Comparison of ENCODE assay signal across 9 cellular contexts in genomic region chr1:109776911-109777310, GRCh38. TPM values are rescaled to one million over a fixed set of nuclear protein-coding genes. Genes with fewer than 3 reads are reported as not detected.
A peak's percentile ranks its signal among the peaks of the same experiment; 100 is the strongest.
DNase-seq lines count a peak whose midpoint lies in the region; ATAC-seq and TF ChIP-seq lines count a peak whose summit lies in the region.
"Had no signal": no experiment of that assay in that cellular context is flagged by ENCODE, and none has a peak within 500 bp of the region (broad histone marks: within the 10 kb centered on the region; RNA-seq: fewer than 3 reads in every experiment).

No MANE protein-coding gene starts in this region.

- H3K27ac Mint-ChIP-seq in CD4-positive, alpha-beta T cell, result no peak overlapping the region
- no peak overlapping the region for H3K27ac Mint-ChIP-seq in activated naive CD8-positive, alpha-beta T cell treated with anti-CD3 and anti-CD28 coated beads, Interleukin-2, amount 50 U/mL, for 24 hours

- peaks cover 6% of the 10 kb centered on the region for H3K9me3 ChIP-seq in CD4-positive, alpha-beta T cell (ENCODE audit: control insufficient read depth, low read length)

- H3K36me3 Mint-ChIP-seq in CD4-positive, alpha-beta T cell (ENCODE audit: low read depth), result no peaks in the 10 kb centered on the region
- no peaks in the 10 kb centered on the region for H3K36me3 Mint-ChIP-seq in activated naive CD8-positive, alpha-beta T cell treated with anti-CD3 and anti-CD28 coated beads, Interleukin-2, amount 50 U/mL, for 24 hours (ENCODE audit: low read depth)

- DNase-seq in CD4-positive, alpha-beta T cell, result peak; percentile 61 to 79 (median 68)
- DNase-seq in NAMALWA (ENCODE audit: low spot score) (peak; percentile 83), SW480 (ENCODE audit: low spot score) (peak; percentile 71), cardiac septum (ENCODE audit: low spot score) (peak; percentile 90), putamen (ENCODE audit: low spot score) (peak; percentile 80)
- DNase-seq in activated naive CD8-positive, alpha-beta T cell treated with anti-CD3 and anti-CD28 coated beads, Interleukin-2, amount 50 U/mL, for 24 hours, result peak; percentile 75

- H3K27me3 ChIP-seq in CD4-positive, alpha-beta T cell (ENCODE audit: control insufficient read depth, insufficient read depth, low read length), result no peaks in the 10 kb centered on the region

- TF ChIP-seq CTCF in CD4-positive, alpha-beta T cell (IDR thresholded peaks at IDR 0.05), result peak; percentile 92

- POLR2A ChIA-PET in CD4-positive, alpha-beta T cell (lab: Charles Lee), result interaction anchor here (0.6 to 2.7 kb wide), 12 partner anchors 14 to 257 kb away, joined by 3 to 44 read pairs (median 4); partner anchors contain the start of genes AHCYL1, GNAI3 and STRIP1

- no peaks in the 10 kb centered on the region for H3K9me3 Mint-ChIP-seq in CD4-positive, alpha-beta T cell
- no peaks in the 10 kb centered on the region for H3K9me3 Mint-ChIP-seq in activated naive CD8-positive, alpha-beta T cell treated with anti-CD3 and anti-CD28 coated beads, Interleukin-2, amount 50 U/mL, for 24 hours

- CTCF ChIA-PET in CD4-positive, alpha-beta T cell (lab: Charles Lee), result interaction anchor here (0.8 to 5.6 kb wide), 14 partner anchors 9 to 253 kb away, joined by 3 to 133 read pairs (median 4); partner anchors contain the start of gene AHCYL1

- H3K4me1 Mint-ChIP-seq in CD4-positive, alpha-beta T cell (ENCODE audit: low read depth), result peaks cover 12% of the 10 kb centered on the region
- no peaks in the 10 kb centered on the region for H3K4me1 Mint-ChIP-seq in activated naive CD8-positive, alpha-beta T cell treated with anti-CD3 and anti-CD28 coated beads, Interleukin-2, amount 50 U/mL, for 24 hours

- intact Hi-C loops in CD4-positive, alpha-beta T cell (cut with DNase I, micrococcal nuclease), result loop anchor here (1.0 kb wide), 1 partner anchor 207 kb away; the partner anchor contains the start of gene AHCYL1 (in 2 of the 2)
- intact Hi-C loops in cardiac septum (cut with DNase I), result loop anchor here (1.0 to 5.0 kb wide), 2 partner anchors 135 to 207 kb away; partner anchors contain the start of genes AHCYL1 and CSF1

- peak; percentile 86 for ATAC-seq in CD4-positive, alpha-beta T cell (ENCODE audit: poor library complexity)
- peak; percentile 45 for ATAC-seq in GM21515 (IDR thresholded peaks at IDR 0.05; ENCODE audit: unreplicated experiment)
- ATAC-seq in activated naive CD8-positive, alpha-beta T cell treated with anti-CD3 and anti-CD28 coated beads, Interleukin-2, amount 50 U/mL, for 24 hours, result peak; percentile 78
- ATAC-seq in GM18520 (IDR thresholded peaks at IDR 0.05; ENCODE audit: unreplicated experiment), result no peak

- no peaks in the 10 kb centered on the region for H3K27me3 Mint-ChIP-seq in CD4-positive, alpha-beta T cell
- no peaks in the 10 kb centered on the region for H3K27me3 Mint-ChIP-seq in activated naive CD8-positive, alpha-beta T cell treated with anti-CD3 and anti-CD28 coated beads, Interleukin-2, amount 50 U/mL, for 24 hours

- H3K27ac ChIP-seq in CD4-positive, alpha-beta T cell (ENCODE audit: low read depth, low read length), result no peak overlapping the region

- H3K4me3 Mint-ChIP-seq in CD4-positive, alpha-beta T cell, result no peak overlapping the region
- no peak overlapping the region for H3K4me3 Mint-ChIP-seq in activated naive CD8-positive, alpha-beta T cell treated with anti-CD3 and anti-CD28 coated beads, Interleukin-2, amount 50 U/mL, for 24 hours

RNA-seq across cellular contexts. Expression of gene EPS8L3, which starts 13.2 kb away (rescaled TPM):
- total RNA-seq in CD4-positive, alpha-beta T cell, result not detected
- total RNA-seq in cardiac septum, result not detected
- total RNA-seq: T-helper 1 cell treated with Interleukin-12 subunit alpha and Interleukin-12 subunit beta and Interleukin-4 antibody, amounts not matched to agents 30 ng/mL and 1 ng/mL, for 36 hours had no signal

RNA-seq across cellular contexts. Expression of gene GSTM3, which starts 36.1 kb away (rescaled TPM):
- total RNA-seq in CD4-positive, alpha-beta T cell, result 10 to 100 TPM; 14.8 to 15.4 TPM
- total RNA-seq in cardiac septum, result 93.2 TPM
